In genomic region chr12:111685811-111686573, GRCh38 we compare ENCODE assay signal across 8 cellular contexts. TPM values are rescaled to one million over a fixed set of nuclear protein-coding genes. Genes with fewer than 3 reads are reported as not detected.
A peak's percentile ranks its signal among the peaks of the same experiment; 100 is the strongest.
DNase-seq lines count a peak whose midpoint lies in the region; ATAC-seq and TF ChIP-seq lines count a peak whose summit lies in the region.

TSS of gene ACAD10 (plus strand) at chr12:111686053. CDS start at chr12:111692710, 6,657 bp downstream.
TSS of gene BRAP (minus strand) at chr12:111685956. CDS start at chr12:111685792, 164 bp downstream.

- peak within 1 kb of the TSS; percentile 100 for H3K9ac ChIP-seq in ES-I3 (ENCODE audit: low read depth, low read length)
- H3K9ac ChIP-seq in H9 (ENCODE audit: extremely low read depth, insufficient read length, low read length): peak within 1 kb of the TSS; percentile 94

- no peak within 1 kb of the TSS for H2AK5ac ChIP-seq in H9 (ENCODE audit: insufficient read length, low read length)

- no peak within 1 kb of the TSS for H3K56ac ChIP-seq in H9 (ENCODE audit: insufficient read length, low read depth, low read length)

- no peak within 1 kb of the TSS for H4K91ac ChIP-seq in H9 (ENCODE audit: insufficient read length, low read depth, low read length)

- H3K4me3 ChIP-seq in MG63: peak within 1 kb of the TSS; percentile 79
- H3K4me3 ChIP-seq in fibroblast of pulmonary artery (replicated peaks; ENCODE audit: low read depth, low read length): peak within 1 kb of the TSS; percentile 85

- peak within 1 kb of the TSS; percentile 61 for H3K14ac ChIP-seq in H9 (ENCODE audit: insufficient read depth, low read length)

- no peak within 1 kb of the TSS for H2AFZ ChIP-seq in H9 (ENCODE audit: low read length)

- peaks cover 12% of the 10 kb centered on the region for H3K79me2 ChIP-seq in H9 (ENCODE audit: insufficient read depth, low read length)

- peak within 1 kb of the TSS; percentile 94 to 98 for H3K4me3 Mint-ChIP-seq in H9
- peak within 1 kb of the TSS; percentile 95 for H3K4me3 Mint-ChIP-seq in natural killer cell treated with Interleukin-12 subunit alpha and Interleukin-12 subunit beta and Interleukin-15 and Interleukin-18, amount 100 ng/mL, for 72 hours

- H3K36me3 ChIP-seq in ES-I3 (ENCODE audit: insufficient read depth, low read length): peaks cover 8% of the 10 kb centered on the region; the same call in 1 of the 2 replicates
- H3K36me3 ChIP-seq in MG63: peaks cover 16% of the 10 kb centered on the region

- H2BK20ac ChIP-seq in H9 (ENCODE audit: low read depth, low read length, poor library complexity, severe bottlenecking): no peak within 1 kb of the TSS

- no peaks in the 10 kb centered on the region for H3K9me3 Mint-ChIP-seq in H9
- no peaks in the 10 kb centered on the region for H3K9me3 Mint-ChIP-seq in natural killer cell treated with Interleukin-12 subunit alpha and Interleukin-12 subunit beta and Interleukin-15 and Interleukin-18, amount 100 ng/mL, for 72 hours

- H3K27me3 Mint-ChIP-seq in H9 (ENCODE audit: low read depth): no peaks in the 10 kb centered on the region
- H3K27me3 Mint-ChIP-seq in natural killer cell treated with Interleukin-12 subunit alpha and Interleukin-12 subunit beta and Interleukin-15 and Interleukin-18, amount 100 ng/mL, for 72 hours: no peaks in the 10 kb centered on the region

- peaks cover 8 to 26% (median 23%) of the 10 kb centered on the region in 3 experiments; a peak in 6 of 7 replicates for H3K36me3 Mint-ChIP-seq in H9 (ENCODE audit: insufficient read depth in 1 of 3, low read depth in 3 of 3)
- peaks cover 14% of the 10 kb centered on the region for H3K36me3 Mint-ChIP-seq in natural killer cell treated with Interleukin-12 subunit alpha and Interleukin-12 subunit beta and Interleukin-15 and Interleukin-18, amount 100 ng/mL, for 72 hours

- H3K27me3 ChIP-seq in H9 (ENCODE audit: insufficient read depth, low read length): no peaks in the 10 kb centered on the region
- H3K27me3 ChIP-seq in MG63: no peaks in the 10 kb centered on the region

- H3K9me3 ChIP-seq in ES-I3 (ENCODE audit: control insufficient read depth, insufficient read depth, low read length) (no peaks in the 10 kb centered on the region), H9 (ENCODE audit: control insufficient read depth, low read depth, low read length) (no peaks in the 10 kb centered on the region), MG63 (no peaks in the 10 kb centered on the region)

- H2BK5ac ChIP-seq in H9 (ENCODE audit: insufficient read length, low read length): no peak within 1 kb of the TSS

- H3K27ac Mint-ChIP-seq in H9: peak within 1 kb of the TSS; percentile 93 to 97 (median 97)
- peak within 1 kb of the TSS; percentile 87 to 97 for H3K27ac Mint-ChIP-seq in natural killer cell treated with Interleukin-12 subunit alpha and Interleukin-12 subunit beta and Interleukin-15 and Interleukin-18, amount 100 ng/mL, for 72 hours

- no peak within 1 kb of the TSS for H3T11ph ChIP-seq in H9 (ENCODE audit: low read length)

- H3K4me1 ChIP-seq in ES-I3 (ENCODE audit: insufficient read depth, low read length) (peaks cover 4% of the 10 kb centered on the region; the same call in 1 of the 2 replicates), H9 (ENCODE audit: insufficient read depth, low read length) (no peaks in the 10 kb centered on the region)

- DNase-seq in H9 (peak; percentile 97), MG63 (peak; percentile 93), SHP77 (lab: John Stamatoyannopoulos, UW) (peak; percentile 80 to 92), fibroblast of pulmonary artery (ENCODE audit: low read depth) (peak; percentile 95)
- DNase-seq in activated effector memory CD4-positive, alpha-beta T cell treated with Interleukin-2 at 50 U/mL for 16 hours: peak; percentile 93
- peak; percentile 97 for DNase-seq in natural killer cell treated with Interleukin-12 subunit alpha and Interleukin-12 subunit beta and Interleukin-15 and Interleukin-18, amount 100 ng/mL, for 72 hours (ENCODE audit: low spot score)
- DNase-seq in stimulated activated naive CD4-positive, alpha-beta T cell treated with Interleukin-2 at 50 U/mL for 16 hours (lab: John Stamatoyannopoulos, UW): peak; percentile 90

- H2BK120ac ChIP-seq in H9 (ENCODE audit: low read depth, low read length, poor library complexity, severe bottlenecking): no peak within 1 kb of the TSS

- no peak within 1 kb of the TSS for H3K27ac ChIP-seq in H9 (ENCODE audit: insufficient read length, low read depth, low read length)

- peak within 1 kb of the TSS; percentile 91 for H3K4me2 ChIP-seq in H9 (ENCODE audit: insufficient read depth, insufficient read length, low read length)

- no peak within 1 kb of the TSS for H3K18ac ChIP-seq in H9 (ENCODE audit: insufficient read length, low read depth, low read length)

- H2BK15ac ChIP-seq in H9 (ENCODE audit: low read depth, low read length): no peak within 1 kb of the TSS

- ATAC-seq in natural killer cell treated with Interleukin-12 subunit alpha and Interleukin-12 subunit beta and Interleukin-15 and Interleukin-18, amount 100 ng/mL, for 72 hours: peak; percentile 98

- peaks cover 9 to 20% of the 10 kb centered on the region in 2 experiments for H3K4me1 Mint-ChIP-seq in H9
- peaks cover 24 to 26% of the 10 kb centered on the region in 2 donors for H3K4me1 Mint-ChIP-seq in natural killer cell treated with Interleukin-12 subunit alpha and Interleukin-12 subunit beta and Interleukin-15 and Interleukin-18, amount 100 ng/mL, for 72 hours (ENCODE audit: low read depth in 2 of 2)

- H2BK12ac ChIP-seq in H9 (ENCODE audit: insufficient read length, low read depth, low read length): no peak within 1 kb of the TSS

- no peaks in the 10 kb centered on the region for H4K20me1 ChIP-seq in H9 (ENCODE audit: control insufficient read depth, insufficient read depth, insufficient read length)

- no CpG with 5 or more reads among the region's 63 CpGs for WGBS in H9 (ENCODE audit: extremely low coverage, insufficient read length, low lambda C conversion rate)

- H3K23me2 ChIP-seq in H9 (ENCODE audit: insufficient read length, low read depth, low read length, poor library complexity, severe bottlenecking): no peaks in the 10 kb centered on the region

- no peak within 1 kb of the TSS for H4K8ac ChIP-seq in H9 (replicated peaks; ENCODE audit: insufficient read length, low read depth, low read length)

- TF ChIP-seq CTCF in H9 (conservative IDR thresholded peaks at IDR 0.05) (no peak), fibroblast of pulmonary artery (IDR thresholded peaks at IDR 0.05; ENCODE audit: low read length, missing control alignments) (no peak)

- no peak within 1 kb of the TSS for H3K4ac ChIP-seq in H9 (ENCODE audit: low read depth, low read length)

- H3K23ac ChIP-seq in H9 (ENCODE audit: insufficient read length, low read depth, low read length): no peak within 1 kb of the TSS

- no peak within 1 kb of the TSS for H4K5ac ChIP-seq in H9 (ENCODE audit: insufficient read length, low read depth, low read length)

- no peaks in the 10 kb centered on the region for H3K79me1 ChIP-seq in H9 (ENCODE audit: insufficient read depth, low read depth, low read length, poor library complexity, severe bottlenecking)

RNA-seq across cellular contexts. Expression of gene ACAD10, which starts in this region (rescaled TPM):
- total RNA-seq in H9 (2021): 24.3 and 25.7 TPM in 2 replicates
- total RNA-seq in MG63 (2014; rRNA removed; shearing (Covaris generic); ENCODE audit: low replicate concordance): 7.4 and 17.3 TPM in 2 replicates
- total RNA-seq in natural killer cell treated with Interleukin-12 subunit alpha and Interleukin-12 subunit beta and Interleukin-15 and Interleukin-18, amount 100 ng/mL, for 72 hours: 10 to 100 TPM; 28.4 to 40.8 TPM

RNA-seq across cellular contexts. Expression of gene BRAP, which starts in this region (rescaled TPM):
- 23.4 and 25.0 TPM in 2 replicates for total RNA-seq in H9 (2021)
- total RNA-seq in MG63 (2014; rRNA removed; shearing (Covaris generic); ENCODE audit: low replicate concordance): 11.0 and 12.4 TPM in 2 replicates
- 10 to 100 TPM; 20.6 to 22.3 TPM for total RNA-seq in natural killer cell treated with Interleukin-12 subunit alpha and Interleukin-12 subunit beta and Interleukin-15 and Interleukin-18, amount 100 ng/mL, for 72 hours
